22 cellular contexts compared by ENCODE assay signal in the genomic region with DNA sequence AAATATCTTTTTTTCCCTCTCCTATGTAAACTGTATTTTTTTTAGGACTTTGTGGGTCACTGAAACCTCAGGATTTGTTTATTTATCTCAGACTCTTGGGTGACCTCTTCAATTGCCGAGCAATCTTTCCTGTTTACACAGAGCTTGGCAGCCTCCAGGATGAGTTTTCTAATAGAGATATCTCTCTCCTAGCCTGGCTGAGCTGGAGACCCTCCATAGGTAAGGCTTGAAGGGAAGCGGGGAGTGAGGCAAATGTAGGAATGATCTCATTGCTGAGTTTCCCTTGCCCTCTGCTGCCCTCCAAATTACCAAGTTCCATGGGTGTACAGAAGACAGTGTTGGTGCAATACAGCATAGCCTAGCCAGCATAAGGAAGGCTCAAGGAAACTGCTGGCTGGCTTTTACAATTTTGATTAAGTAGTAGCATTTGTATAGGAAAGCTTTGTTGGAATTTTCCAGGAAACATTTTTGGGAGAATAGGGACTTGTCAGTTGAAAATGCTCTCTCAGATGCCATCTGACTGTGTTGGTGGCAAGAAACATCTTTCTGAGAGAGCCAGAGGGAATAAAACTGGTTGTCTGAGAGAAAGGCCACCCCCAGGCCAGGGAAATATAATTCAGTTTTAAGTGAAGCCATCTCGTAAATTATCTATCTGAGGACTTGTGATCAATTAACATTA.
A peak's percentile ranks its signal among the peaks of the same experiment; 100 is the strongest.
DNase-seq lines count a peak whose midpoint lies in the region; ATAC-seq, FAIRE-seq and TF ChIP-seq lines count a peak whose summit lies in the region.
"Had no signal": no experiment of that assay in that cellular context is flagged by ENCODE, and none has a peak within 500 bp of the region (broad histone marks: within the 10 kb centered on the region; RNA-seq: fewer than 3 reads in every experiment).

No MANE protein-coding gene starts in this region.

- ATAC-seq in upper lobe of right lung (peak; percentile 20), GM18907 (IDR thresholded peaks at IDR 0.05; ENCODE audit: unreplicated experiment) (no peak), HG02970 (IDR thresholded peaks at IDR 0.05; ENCODE audit: low FRiP score, unreplicated experiment) (no peak)
- ATAC-seq: activated T-cell treated with anti-CD3 and anti-CD28 coated beads, Interleukin-2, amount 50 U/mL, for 4 hours; SK-N-SH treated with all-trans-retinoic acid at 6 μM for 48 hours had no signal

- H3K9me3 ChIP-seq in breast epithelium (no peaks in the 10 kb centered on the region), mammary epithelial cell (replicated peaks; ENCODE audit: insufficient read depth, low read length) (no peaks in the 10 kb centered on the region), kidney (ENCODE audit: control insufficient read depth in 1 of 2, low read length in 2 of 2) (peaks cover 0 to 3% of the 10 kb centered on the region in 2 donors), upper lobe of right lung (no peaks in the 10 kb centered on the region)

- H3K27ac ChIP-seq in breast epithelium (peak overlapping the region; percentile 9 to 83), mammary epithelial cell (ENCODE audit: insufficient read depth, low read depth, low read length) (no peak overlapping the region), VCaP (peak overlapping the region; percentile 52), kidney (ENCODE audit: low read depth in 2 of 2, low read length in 2 of 2) (peak overlapping the region; percentile 10 to 28), upper lobe of right lung (peak overlapping the region; percentile 17)

- no peak overlapping the region for H3K4me3 ChIP-seq in breast epithelium
- no peak overlapping the region for H3K4me3 ChIP-seq in mammary epithelial cell (replicated peaks in 1 of 3; ENCODE audit: insufficient read depth in 1 of 3, low read depth in 2 of 3, low read length in 3 of 3)
- H3K4me3 ChIP-seq in kidney (ENCODE audit: low read length in 2 of 2), result no peak overlapping the region
- H3K4me3 ChIP-seq in upper lobe of right lung, result no peak overlapping the region
- H3K4me3 ChIP-seq: gastroesophageal sphincter, lung had no signal

- no peak for FAIRE-seq in kidney (lab: Jason Lieb, UNC)
- FAIRE-seq: A204.1, endometrium, GM12892 had no signal

- no peak overlapping the region for H3K4me2 ChIP-seq in mammary epithelial cell (ENCODE audit: insufficient read depth, low read depth, low read length)

- no peak for TF ChIP-seq POLR2A in breast epithelium (IDR thresholded peaks at IDR 0.05)

- dilution Hi-C loops in mammary epithelial cell (cut with HindIII; ENCODE audit: low sequenced_read_pairs), result no loop called here

- TF ChIP-seq CTCF in breast epithelium (IDR thresholded peaks at IDR 0.05), result no peak
- no peak for TF ChIP-seq CTCF in mammary epithelial cell (conservative IDR thresholded peaks at IDR 0.05 in 1 of 2, IDR thresholded peaks at IDR 0.05 in 1 of 2; ENCODE audit: extremely low read depth in 1 of 2, insufficient read depth in 1 of 2, low read depth in 1 of 2, low read length in 2 of 2)
- no peak for TF ChIP-seq CTCF in VCaP (conservative IDR thresholded peaks at IDR 0.05)
- TF ChIP-seq CTCF in kidney (IDR thresholded peaks at IDR 0.05; ENCODE audit: borderline replicate concordance, extremely low read depth, insufficient read depth), result no peak
- no peak for TF ChIP-seq CTCF in upper lobe of right lung (IDR thresholded peaks at IDR 0.05)

- intact Hi-C loops in breast epithelium (cut with DNase I; ENCODE audit: low total_unique reads) (no loop called here), mammary epithelial cell (cut with micrococcal nuclease) (no loop called here), kidney (cut with DNase I) (no loop called here), upper lobe of right lung (cut with DNase I) (no loop called here)

- no peaks in the 10 kb centered on the region for H3K79me2 ChIP-seq in mammary epithelial cell (ENCODE audit: insufficient read depth, low read length)

- no TSS peak for BruUV-seq in mammary epithelial cell (replicated peaks; lab: Mats Ljungman, UMichigan)

- no peaks in the 10 kb centered on the region for H4K20me1 ChIP-seq in mammary epithelial cell (ENCODE audit: insufficient read depth, low read length)

- H2AFZ ChIP-seq in mammary epithelial cell (ENCODE audit: low read depth, low read length), result no peak overlapping the region

- H3K9ac ChIP-seq in mammary epithelial cell (ENCODE audit: insufficient read depth, low read length), result no peak overlapping the region
- no peak overlapping the region for H3K9ac ChIP-seq in kidney (ENCODE audit: low read length in 2 of 2)

- in situ Hi-C loops in mammary epithelial cell (cut with MboI; ENCODE audit: low sequenced_read_pairs in 2 of 2), result loop anchor here in 1 of 2 donors (25.0 kb wide), 1 partner anchor 452 kb away; no protein-coding TSS in a partner anchor

- H3K4me1 ChIP-seq in breast epithelium (no peaks in the 10 kb centered on the region), mammary epithelial cell (ENCODE audit: insufficient read depth, low read length) (no peaks in the 10 kb centered on the region), kidney (ENCODE audit: control insufficient read depth in 1 of 2, insufficient read depth in 1 of 2, low read depth in 1 of 2, low read length in 2 of 2) (no peaks in the 10 kb centered on the region), upper lobe of right lung (peaks cover 7% of the 10 kb centered on the region)

- WGBS in mammary epithelial cell (ENCODE audit: low coverage, missing lambda C conversion rate), result 42% methylated on average over 2 of the region's 3 CpGs

- H3K36me3 ChIP-seq in breast epithelium (no peaks in the 10 kb centered on the region), mammary epithelial cell (ENCODE audit: insufficient read depth, low read length) (no peaks in the 10 kb centered on the region), kidney (ENCODE audit: control insufficient read depth in 1 of 2, insufficient read depth in 2 of 2, low read length in 2 of 2) (no peaks in the 10 kb centered on the region), upper lobe of right lung (no peaks in the 10 kb centered on the region)
- H3K36me3 ChIP-seq: gastroesophageal sphincter had no signal

- no peak for DNase-seq in breast epithelium (ENCODE audit: low spot score in 2 of 2)
- no peak for DNase-seq in mammary epithelial cell
- DNase-seq in kidney, result no peak
- DNase-seq in upper lobe of right lung, result no peak
- no peak for DNase-seq in 8988T
- DNase-seq: activated CD4-positive, alpha-beta T cell treated with anti-CD3 and anti-CD28 coated beads for 4 hours; activated naive CD4-positive, alpha-beta T cell; activated T-cell treated with anti-CD3 and anti-CD28 coated beads, Interleukin-2, amount 50 U/mL, for 4 hours; NCI-H1105 treated with DMSO at 0.1 percent for 48 hours; NCI-H2171 treated with DMSO at 0.1 percent for 48 hours; NCI-H526; stimulated activated CD8-positive, alpha-beta memory T cell treated with anti-CD3 and anti-CD28 coated beads, Interleukin-4, amount 100 ng/mL, for 48 hours; T-helper 2 cell had no signal

- CTCF ChIA-PET in mammary epithelial cell (lab: Charles Lee; ENCODE audit: low non-redundant PET), result no interaction called here

- H3K27me3 ChIP-seq in breast epithelium (no peaks in the 10 kb centered on the region), mammary epithelial cell (ENCODE audit: insufficient read depth, low read length) (peaks cover 2% of the 10 kb centered on the region), upper lobe of right lung (no peaks in the 10 kb centered on the region)
- H3K27me3 ChIP-seq: gastroesophageal sphincter had no signal
